Comparison of ENCODE assay signal across 23 cellular contexts in genomic region chr2:182622231-182622630, GRCh38.
"Had no signal": no experiment of that assay in that cellular context is flagged by ENCODE, and none has a peak within 500 bp of the region (broad histone marks: within the 10 kb centered on the region; RNA-seq: fewer than 3 reads in every experiment).

No MANE protein-coding gene starts in this region.

- H3K27me3 ChIP-seq: MG63 had no signal

- DNase-seq: Karpas-422, KG1, MG63, NCI-H1092, NCI-H1105 treated with DMSO at 0.1 percent for 48 hours, NCI-H1417 treated with DMSO at 0.1 percent for 48 hours, NCI-H146, NCI-H1694 treated with DMSO at 0.1 percent for 48 hours, NCI-H1930, NCI-H2081, NCI-H2107, NCI-H226, NCI-H446, NCI-H510A, NCI-H524 treated with DMSO at 0.1 percent for 48 hours, NCI-H69, NCI-H774, PC-3, SHP77, SK-N-SH, SW 1271 had no signal

- ATAC-seq: Panc1, PC-3 had no signal

- H3K9me3 ChIP-seq: MG63, SK-N-SH had no signal

- H3K4me2 ChIP-seq: SK-N-SH had no signal

- H3K9ac ChIP-seq: SK-N-SH had no signal

- H3K4me3 ChIP-seq: MG63 had no signal

- H3K36me3 ChIP-seq: MG63 had no signal

- H3K27ac ChIP-seq: RWPE1 had no signal
